ENCODE assay signal across 8 cellular contexts in the genomic region with DNA sequence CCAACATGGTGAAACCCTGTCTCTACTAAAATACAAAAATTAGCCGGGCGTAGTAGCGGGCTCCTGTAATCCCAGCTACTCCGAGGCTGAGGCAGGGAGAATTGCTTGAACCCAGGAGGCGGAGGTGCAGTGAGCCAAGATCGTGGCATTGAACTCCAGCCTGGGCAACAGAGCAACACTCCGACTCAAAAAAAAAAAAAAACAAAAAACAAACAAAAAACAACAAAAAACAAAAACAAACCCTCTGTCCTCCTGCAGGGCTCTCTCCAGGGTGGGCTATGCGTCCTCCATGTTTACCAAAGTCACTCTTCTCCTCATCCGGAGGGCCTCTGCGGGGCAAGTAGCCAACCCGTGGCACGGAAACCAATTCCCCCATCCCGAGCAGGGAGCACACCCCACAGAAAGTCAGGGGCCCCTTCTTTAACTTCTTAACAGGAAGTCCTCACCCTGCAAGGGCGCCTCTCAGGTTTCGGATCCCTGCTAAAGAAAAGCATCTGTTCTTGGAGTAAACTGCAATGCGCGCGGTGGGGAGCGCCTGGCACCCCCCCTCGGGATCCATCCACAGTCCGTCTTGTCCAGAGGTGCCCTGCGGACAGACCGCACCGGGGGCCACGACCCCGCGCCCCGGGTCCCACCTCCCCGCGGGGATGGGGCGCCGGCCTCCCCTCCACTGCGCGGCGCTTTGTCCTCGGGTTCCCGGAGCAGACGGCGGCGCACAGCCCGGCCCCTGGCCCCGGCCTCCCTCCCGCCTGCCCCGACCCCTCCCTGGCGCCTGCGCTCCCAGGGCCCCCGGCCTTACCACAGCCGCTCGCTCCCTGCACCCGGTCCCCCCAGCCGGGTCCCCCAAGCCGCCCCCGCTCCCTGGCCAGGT. TPM values are rescaled to one million over a fixed set of nuclear protein-coding genes. Genes with fewer than 3 reads are reported as not detected.
DNase-seq lines count a peak whose midpoint lies in the region; ATAC-seq and TF ChIP-seq lines count a peak whose summit lies in the region.

No MANE protein-coding gene starts in this region.

- H3K4me1 ChIP-seq in left ventricle myocardium inferior (peaks cover 96% of the 10 kb centered on the region), rectal smooth muscle tissue (ENCODE audit: control insufficient read depth, insufficient read depth, low read length) (peaks cover 31% of the 10 kb centered on the region)

- intact Hi-C loops in left ventricle myocardium inferior (cut with micrococcal nuclease), result no loop called here

- H3K4me3 ChIP-seq in left ventricle myocardium inferior (peak overlapping the region; percentile 96), rectal smooth muscle tissue (ENCODE audit: low read length) (peak overlapping the region; percentile 74)

- 4 to 6% (median 5%) methylated on average over 39 to 52 of the region's 53 CpGs for WGBS in adipose tissue, 3 donors

- peak overlapping the region; percentile 96 for H3K4me3 Mint-ChIP-seq in HFFc6

- H3K27ac ChIP-seq in adipose tissue (ENCODE audit: low read depth, low read length), result peak overlapping the region; percentile 52
- peak overlapping the region; percentile 98 for H3K27ac ChIP-seq in left ventricle myocardium inferior (replicated peaks)
- H3K27ac ChIP-seq in rectal smooth muscle tissue (ENCODE audit: low read depth, low read length), result peak overlapping the region; percentile 45

- no peaks in the 10 kb centered on the region for H3K36me3 ChIP-seq in left ventricle myocardium inferior
- no peaks in the 10 kb centered on the region for H3K36me3 ChIP-seq in rectal smooth muscle tissue (ENCODE audit: control insufficient read depth, insufficient read depth, low read length)

- no peak; the same call in 1 of the 2 replicates for TF ChIP-seq CTCF in HFFc6 (IDR thresholded peaks at IDR 0.05)
- no peak for TF ChIP-seq CTCF in left ventricle myocardium inferior (IDR thresholded peaks at IDR 0.05; ENCODE audit: borderline replicate concordance)

- no peaks in the 10 kb centered on the region for H3K9me3 ChIP-seq in left ventricle myocardium inferior (replicated peaks)

- DNase-seq in EH (ENCODE audit: low read depth), result peak; percentile 42
- no peak for DNase-seq in HFFc6
- DNase-seq in RKO (ENCODE audit: low spot score), result peak; percentile 54
- DNase-seq in left ventricle myocardium inferior, result peak; percentile 47
- no peak for DNase-seq in NCI-H1436 (lab: John Stamatoyannopoulos, UW)

- H3K9me3 Mint-ChIP-seq in HFFc6, result no peaks in the 10 kb centered on the region

- H3K27me3 ChIP-seq in left ventricle myocardium inferior (ENCODE audit: low read depth), result no peaks in the 10 kb centered on the region
- H3K27me3 ChIP-seq in rectal smooth muscle tissue (ENCODE audit: control insufficient read depth, insufficient read depth, low read length), result no peaks in the 10 kb centered on the region

- H3K36me3 Mint-ChIP-seq in HFFc6 (ENCODE audit: low read depth), result no peaks in the 10 kb centered on the region

- no peak for ATAC-seq in HG03135 (IDR thresholded peaks at IDR 0.05; ENCODE audit: unreplicated experiment)

- H3K4me1 Mint-ChIP-seq in HFFc6 (ENCODE audit: low read depth), result peaks cover 44% of the 10 kb centered on the region

- H3K27me3 Mint-ChIP-seq in HFFc6 (ENCODE audit: insufficient read depth), result 0 out of 2 replicates have a peak, but pooled peaks cover 1% of the 10 kb centered on the region

- no peak overlapping the region for H3K9ac ChIP-seq in rectal smooth muscle tissue (ENCODE audit: low read length)

- peak overlapping the region; percentile 75 for H3K27ac Mint-ChIP-seq in HFFc6

RNA-seq across cellular contexts. Expression of a gene that starts 0.7 kb away (rescaled TPM):
- 10 to 100 TPM; 49.1 to 54.8 (median 52.0) TPM for total RNA-seq in HFFc6 (2021; fragmentation: NEBNext Ultra II Directional; extraction: Animal tissue kit (Norgen Biotek cat#: 25700))
- polyA plus RNA-seq in adipose tissue, result 10 to 100 TPM; 14.7 to 27.2 (median 18.6) TPM
- total RNA-seq in left ventricle myocardium inferior, result 76.9 TPM

RNA-seq across cellular contexts. Expression of a gene that starts 25.1 kb away (rescaled TPM):
- 10 to 100 TPM; 20.4 to 24.1 (median 22.2) TPM for total RNA-seq in HFFc6 (2021; fragmentation: NEBNext Ultra II Directional; extraction: Animal tissue kit (Norgen Biotek cat#: 25700))
- 10 to 100 TPM; 13.3 to 16.7 (median 15.4) TPM for polyA plus RNA-seq in adipose tissue
- 16.2 TPM for total RNA-seq in left ventricle myocardium inferior

Comparison
In these comparisons a context has a peak if more than half of its experiments do, and no peak if none do; other contexts are left out.
1. DNase-seq: peak in EH (single experiment), RKO (single experiment) and left ventricle myocardium inferior (single experiment); none in HFFc6 (single experiment) and NCI-H1436 (single experiment).
2. H3K27ac ChIP-seq: peak in every context shown above with its lines; median percentile 98 in left ventricle myocardium inferior; 52 in adipose tissue; 45 in rectal smooth muscle tissue.